In genomic region chr19:13350072-13350471, GRCh38 we compare ENCODE assay signal across 6 cellular contexts.
"Had no signal": no experiment of that assay in that cellular context is flagged by ENCODE, and none has a peak within 500 bp of the region (broad histone marks: within the 10 kb centered on the region; RNA-seq: fewer than 3 reads in every experiment).

No MANE protein-coding gene starts in this region.

- FAIRE-seq: HTR-8/SVneo had no signal

- H3K27ac ChIP-seq: HL-60, KMS-11 had no signal

- H3K27ac Mint-ChIP-seq: IgD-negative memory B cell had no signal

- DNase-seq: KBM-7, KG1 had no signal

- H3K4me2 ChIP-seq: KMS-11 had no signal

- H3K9ac ChIP-seq: KMS-11 had no signal

- H3K4me1 Mint-ChIP-seq: IgD-negative memory B cell had no signal
